1 cellular context compared by ENCODE assay signal in genomic region chr2:101809656-101810055, GRCh38.
TF ChIP-seq lines count a peak whose summit lies in the region.

No MANE protein-coding gene starts in this region.

TF ChIP-seq in HepG2, 621 proteins besides CTCF, POLR2A, EP300 and RAD21 (continued from another document):
- TF ChIP-seq, protein P1, sequence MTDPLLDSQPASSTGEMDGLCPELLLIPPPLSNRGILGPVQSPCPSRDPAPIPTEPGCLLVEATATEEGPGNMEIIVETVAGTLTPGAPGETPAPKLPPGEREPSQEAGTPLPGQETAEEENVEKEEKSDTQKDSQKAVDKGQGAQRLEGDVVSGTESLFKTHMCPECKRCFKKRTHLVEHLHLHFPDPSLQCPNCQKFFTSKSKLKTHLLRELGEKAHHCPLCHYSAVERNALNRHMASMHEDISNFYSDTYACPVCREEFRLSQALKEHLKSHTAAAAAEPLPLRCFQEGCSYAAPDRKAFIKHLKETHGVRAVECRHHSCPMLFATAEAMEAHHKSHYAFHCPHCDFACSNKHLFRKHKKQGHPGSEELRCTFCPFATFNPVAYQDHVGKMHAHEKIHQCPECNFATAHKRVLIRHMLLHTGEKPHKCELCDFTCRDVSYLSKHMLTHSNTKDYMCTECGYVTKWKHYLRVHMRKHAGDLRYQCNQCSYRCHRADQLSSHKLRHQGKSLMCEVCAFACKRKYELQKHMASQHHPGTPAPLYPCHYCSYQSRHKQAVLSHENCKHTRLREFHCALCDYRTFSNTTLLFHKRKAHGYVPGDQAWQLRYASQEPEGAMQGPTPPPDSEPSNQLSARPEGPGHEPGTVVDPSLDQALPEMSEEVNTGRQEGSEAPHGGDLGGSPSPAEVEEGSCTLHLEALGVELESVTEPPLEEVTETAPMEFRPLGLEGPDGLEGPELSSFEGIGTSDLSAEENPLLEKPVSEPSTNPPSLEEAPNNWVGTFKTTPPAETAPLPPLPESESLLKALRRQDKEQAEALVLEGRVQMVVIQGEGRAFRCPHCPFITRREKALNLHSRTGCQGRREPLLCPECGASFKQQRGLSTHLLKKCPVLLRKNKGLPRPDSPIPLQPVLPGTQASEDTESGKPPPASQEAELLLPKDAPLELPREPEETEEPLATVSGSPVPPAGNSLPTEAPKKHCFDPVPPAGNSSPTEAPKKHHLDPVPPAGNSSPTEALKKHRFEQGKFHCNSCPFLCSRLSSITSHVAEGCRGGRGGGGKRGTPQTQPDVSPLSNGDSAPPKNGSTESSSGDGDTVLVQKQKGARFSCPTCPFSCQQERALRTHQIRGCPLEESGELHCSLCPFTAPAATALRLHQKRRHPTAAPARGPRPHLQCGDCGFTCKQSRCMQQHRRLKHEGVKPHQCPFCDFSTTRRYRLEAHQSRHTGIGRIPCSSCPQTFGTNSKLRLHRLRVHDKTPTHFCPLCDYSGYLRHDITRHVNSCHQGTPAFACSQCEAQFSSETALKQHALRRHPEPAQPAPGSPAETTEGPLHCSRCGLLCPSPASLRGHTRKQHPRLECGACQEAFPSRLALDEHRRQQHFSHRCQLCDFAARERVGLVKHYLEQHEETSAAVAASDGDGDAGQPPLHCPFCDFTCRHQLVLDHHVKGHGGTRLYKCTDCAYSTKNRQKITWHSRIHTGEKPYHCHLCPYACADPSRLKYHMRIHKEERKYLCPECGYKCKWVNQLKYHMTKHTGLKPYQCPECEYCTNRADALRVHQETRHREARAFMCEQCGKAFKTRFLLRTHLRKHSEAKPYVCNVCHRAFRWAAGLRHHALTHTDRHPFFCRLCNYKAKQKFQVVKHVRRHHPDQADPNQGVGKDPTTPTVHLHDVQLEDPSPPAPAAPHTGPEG (CRISPR knock-in tag; IDR thresholded peaks at IDR 0.05): no peak
- no peak for TF ChIP-seq MATR3 (CRISPR knock-in tag; IDR thresholded peaks at IDR 0.05)
